11 cellular contexts compared by ENCODE assay signal in the genomic region with DNA sequence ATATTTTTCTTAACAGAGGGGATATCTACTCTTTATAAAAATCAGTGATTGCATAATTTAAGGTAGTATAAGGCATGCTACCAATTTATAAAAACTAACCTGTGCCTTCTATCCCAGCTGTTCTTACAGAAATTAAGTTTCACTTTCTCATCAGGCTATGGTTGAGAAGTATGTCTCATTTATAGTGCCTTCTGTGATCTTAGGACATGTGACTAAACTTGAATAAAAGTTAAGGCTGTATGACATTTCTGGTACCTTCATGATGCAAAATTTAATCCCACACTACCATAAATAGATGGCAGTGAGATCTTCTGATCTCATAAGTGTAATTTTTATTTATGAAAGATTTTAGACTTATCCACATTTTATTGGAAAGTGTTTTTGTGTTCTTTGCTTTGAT. TPM values are rescaled to one million over a fixed set of nuclear protein-coding genes. Genes with fewer than 3 reads are reported as not detected.
DNase-seq lines count a peak whose midpoint lies in the region; ATAC-seq and TF ChIP-seq lines count a peak whose summit lies in the region.
"Had no signal": no experiment of that assay in that cellular context is flagged by ENCODE, and none has a peak within 500 bp of the region (broad histone marks: within the 10 kb centered on the region; RNA-seq: fewer than 3 reads in every experiment).

No MANE protein-coding gene starts in this region.

- CTCF ChIA-PET in T-cell (lab: Charles Lee) = interaction anchor here in 1 of 2 donors (1.3 kb wide), 1 partner anchor 444 kb away, joined by 5 read pairs; no protein-coding TSS in a partner anchor

- H3K27me3 Mint-ChIP-seq in T-cell = no peaks in the 10 kb centered on the region
- H3K27me3 Mint-ChIP-seq: activated B cell treated with CpG ODN at 0.5 μM for 24 hours had no signal

- intact Hi-C loops in prostate gland (cut with DNase I) = no loop called here

- H3K27me3 ChIP-seq in mesenchymal stem cell (ENCODE audit: control insufficient read depth in 1 of 2, insufficient read depth in 1 of 2, low read length in 2 of 2) = no peaks in the 10 kb centered on the region
- H3K27me3 ChIP-seq in prostate gland (replicated peaks; ENCODE audit: insufficient read depth) = no peaks in the 10 kb centered on the region
- H3K27me3 ChIP-seq in neuronal stem cell (ENCODE audit: control insufficient read depth in 3 of 3, insufficient read depth in 3 of 3, low read depth in 1 of 3, low read length in 3 of 3) = no peaks in the 10 kb centered on the region

- H2BK12ac ChIP-seq in mesenchymal stem cell (ENCODE audit: low read length in 2 of 2) (no peak overlapping the region), neuronal stem cell (ENCODE audit: low read length) (no peak overlapping the region)

- H3K9ac ChIP-seq in mesenchymal stem cell (ENCODE audit: low read length) (peak overlapping the region; percentile 76), neuronal stem cell (ENCODE audit: low read depth, low read length, poor library complexity) (no peak overlapping the region)

- no peak overlapping the region for H3K18ac ChIP-seq in mesenchymal stem cell (ENCODE audit: low read depth in 1 of 2, low read length in 2 of 2)
- no peak overlapping the region for H3K18ac ChIP-seq in neuronal stem cell (ENCODE audit: low read length)

- H3K4me1 ChIP-seq in mesenchymal stem cell (ENCODE audit: control insufficient read depth, insufficient read depth, low read depth, low read length) (peaks cover 4% of the 10 kb centered on the region), prostate gland (replicated peaks) (peaks cover 23% of the 10 kb centered on the region), neuronal stem cell (ENCODE audit: control insufficient read depth in 2 of 2, insufficient read depth in 1 of 2, low read depth in 1 of 2, low read length in 2 of 2) (peaks cover 3 to 12% of the 10 kb centered on the region in 2 donors)

- H3K4me1 Mint-ChIP-seq in T-cell = peaks cover 76 to 91% (median 87%) of the 10 kb centered on the region in 3 donors

- H2BK120ac ChIP-seq in mesenchymal stem cell (ENCODE audit: low read depth, low read length) (no peak overlapping the region), neuronal stem cell (ENCODE audit: low read depth, low read length) (no peak overlapping the region)

- no peak for TF ChIP-seq POLR2A in prostate gland (IDR thresholded peaks at IDR 0.05)

- H2BK5ac ChIP-seq in mesenchymal stem cell (ENCODE audit: low read depth, low read length, poor library complexity, severe bottlenecking) (no peak overlapping the region), neuronal stem cell (ENCODE audit: low read length) (no peak overlapping the region)

- ATAC-seq in GM18511 (IDR thresholded peaks at IDR 0.05; ENCODE audit: unreplicated experiment) (peak; percentile 47), GM21723 (IDR thresholded peaks at IDR 0.05; ENCODE audit: unreplicated experiment) (peak; percentile 32), T-cell (replicated peaks in 1 of 4) (peak in 1 of 4 experiments; percentile 69), GM19328 (IDR thresholded peaks at IDR 0.05; ENCODE audit: unreplicated experiment) (no peak)
- ATAC-seq: right cardiac atrium had no signal

- H3K14ac ChIP-seq in mesenchymal stem cell (ENCODE audit: low read length in 2 of 2) = no peak overlapping the region
- H3K14ac ChIP-seq in neuronal stem cell (ENCODE audit: low read length) = no peak overlapping the region

- H3K23ac ChIP-seq in mesenchymal stem cell (ENCODE audit: low read length in 2 of 2) = no peak overlapping the region
- H3K23ac ChIP-seq in neuronal stem cell (ENCODE audit: low read depth, low read length, poor library complexity) = no peak overlapping the region

- H2AK5ac ChIP-seq in mesenchymal stem cell (ENCODE audit: low read length, severe bottlenecking) (no peak overlapping the region), neuronal stem cell (ENCODE audit: low read depth, low read length) (no peak overlapping the region)

- H3K4me3 Mint-ChIP-seq in T-cell = peak overlapping the region in 2 of 3 donors; percentile 31 to 39
- H3K4me3 Mint-ChIP-seq: activated B cell treated with CpG ODN at 0.5 μM for 24 hours had no signal

- no peak overlapping the region for H2AFZ ChIP-seq in mesenchymal stem cell (ENCODE audit: low read depth, low read length)
- no peak overlapping the region for H2AFZ ChIP-seq in neuronal stem cell (ENCODE audit: low read length)

- POLR2A ChIA-PET in T-cell (lab: Charles Lee) = interaction anchor here in 1 of 2 donors (2.7 kb wide), 1 partner anchor 10 kb away, joined by 9 read pairs; no protein-coding TSS in a partner anchor

- H3K79me1 ChIP-seq in mesenchymal stem cell (replicated peaks; ENCODE audit: low read length, poor library complexity, severe bottlenecking) (no peaks in the 10 kb centered on the region), neuronal stem cell (ENCODE audit: low read depth, low read length) (peaks cover 2% of the 10 kb centered on the region)

- H3K9me3 Mint-ChIP-seq in T-cell = no peaks in the 10 kb centered on the region
- H3K9me3 Mint-ChIP-seq: activated B cell treated with CpG ODN at 0.5 μM for 24 hours had no signal

- no peak overlapping the region for H3K4me2 ChIP-seq in mesenchymal stem cell (ENCODE audit: low read length, poor library complexity, severe bottlenecking)
- H3K4me2 ChIP-seq in neuronal stem cell (ENCODE audit: insufficient read depth, low read length, poor library complexity, severe bottlenecking) = no peak overlapping the region

- H4K8ac ChIP-seq in mesenchymal stem cell (ENCODE audit: low read length) (no peak overlapping the region), neuronal stem cell (ENCODE audit: low read depth, low read length) (no peak overlapping the region)

- no peak overlapping the region for H4K91ac ChIP-seq in mesenchymal stem cell (ENCODE audit: low read length)
- no peak overlapping the region for H4K91ac ChIP-seq in neuronal stem cell (ENCODE audit: low read depth, low read length, poor library complexity)

- H3K27ac ChIP-seq in mesenchymal stem cell (ENCODE audit: low read length, poor library complexity, severe bottlenecking) (no peak overlapping the region), prostate gland (no peak overlapping the region), neuronal stem cell (replicated peaks; ENCODE audit: low read length) (no peak overlapping the region)

- H3K4ac ChIP-seq in mesenchymal stem cell (ENCODE audit: low read depth in 1 of 2, low read length in 2 of 2) (no peak overlapping the region), neuronal stem cell (ENCODE audit: low read length) (no peak overlapping the region)

- H2BK15ac ChIP-seq in mesenchymal stem cell (ENCODE audit: low read depth, poor library complexity, severe bottlenecking) (no peak overlapping the region), neuronal stem cell (ENCODE audit: low read length) (no peak overlapping the region)

- H3K9me3 ChIP-seq in mesenchymal stem cell (ENCODE audit: control insufficient read depth, low read length) (no peaks in the 10 kb centered on the region), prostate gland (no peaks in the 10 kb centered on the region), neuronal stem cell (replicated peaks in 1 of 2; ENCODE audit: control insufficient read depth in 2 of 2, insufficient read depth in 1 of 2, low read depth in 1 of 2, low read length in 2 of 2) (no peaks in the 10 kb centered on the region)

- DNase-seq in T-cell (no peak), mesenchymal stem cell (no peak), prostate gland (ENCODE audit: low spot score) (no peak), neuronal stem cell (ENCODE audit: low spot score) (no peak), mucosa of gallbladder (ENCODE audit: low spot score) (no peak)
- DNase-seq: activated B cell treated with CpG ODN at 0.5 μM for 24 hours, NCI-H1092 treated with DMSO at 0.1 percent for 48 hours, right cardiac atrium had no signal

- no peak overlapping the region for H3K27ac Mint-ChIP-seq in T-cell
- H3K27ac Mint-ChIP-seq: activated B cell treated with CpG ODN at 0.5 μM for 24 hours had no signal

- TF ChIP-seq CTCF in prostate gland (IDR thresholded peaks at IDR 0.05) = no peak

- H3K36me3 ChIP-seq in mesenchymal stem cell (ENCODE audit: control insufficient read depth in 1 of 2, insufficient read depth in 2 of 2, low read depth in 1 of 2, low read length in 2 of 2) (peaks cover 0 to 4% of the 10 kb centered on the region in 2 experiments), prostate gland (no peaks in the 10 kb centered on the region), neuronal stem cell (replicated peaks in 1 of 2; ENCODE audit: control insufficient read depth in 2 of 2, insufficient read depth in 2 of 2, low read length in 2 of 2) (peaks cover 0 to 5% of the 10 kb centered on the region in 2 donors)

- H3K4me3 ChIP-seq in mesenchymal stem cell (ENCODE audit: insufficient read depth in 1 of 2, low read depth in 1 of 2, low read length in 2 of 2) = no peak overlapping the region
- no peak overlapping the region for H3K4me3 ChIP-seq in prostate gland
- no peak overlapping the region for H3K4me3 ChIP-seq in neuronal stem cell (ENCODE audit: low read length in 2 of 2)

- H3K36me3 Mint-ChIP-seq in T-cell = peaks cover 48% of the 10 kb centered on the region

RNA-seq across cellular contexts. Expression of gene TIPARP, which starts 12.6 kb away (rescaled TPM):
- 100 to 1,000 TPM in 4 of 5 donors, 10 to 100 TPM in 1; 78.8 to 124 (median 110) TPM for total RNA-seq in T-cell
- 6.3 TPM for polyA plus RNA-seq in mesenchymal stem cell (2013, experiment 1 of 2)
- polyA plus RNA-seq in mesenchymal stem cell (2013, experiment 2 of 2) = 5.7 TPM
- total RNA-seq in prostate gland = 10 to 100 TPM; 31.9 to 52.0 TPM
- 4.3 TPM for polyA plus RNA-seq in neuronal stem cell (2013, experiment 1 of 2)
- 4.8 TPM for polyA plus RNA-seq in neuronal stem cell (2013, experiment 2 of 2)
- 28.5 TPM for total RNA-seq in mucosa of gallbladder
